ENCODE assay signal across 9 cellular contexts in the genomic region with DNA sequence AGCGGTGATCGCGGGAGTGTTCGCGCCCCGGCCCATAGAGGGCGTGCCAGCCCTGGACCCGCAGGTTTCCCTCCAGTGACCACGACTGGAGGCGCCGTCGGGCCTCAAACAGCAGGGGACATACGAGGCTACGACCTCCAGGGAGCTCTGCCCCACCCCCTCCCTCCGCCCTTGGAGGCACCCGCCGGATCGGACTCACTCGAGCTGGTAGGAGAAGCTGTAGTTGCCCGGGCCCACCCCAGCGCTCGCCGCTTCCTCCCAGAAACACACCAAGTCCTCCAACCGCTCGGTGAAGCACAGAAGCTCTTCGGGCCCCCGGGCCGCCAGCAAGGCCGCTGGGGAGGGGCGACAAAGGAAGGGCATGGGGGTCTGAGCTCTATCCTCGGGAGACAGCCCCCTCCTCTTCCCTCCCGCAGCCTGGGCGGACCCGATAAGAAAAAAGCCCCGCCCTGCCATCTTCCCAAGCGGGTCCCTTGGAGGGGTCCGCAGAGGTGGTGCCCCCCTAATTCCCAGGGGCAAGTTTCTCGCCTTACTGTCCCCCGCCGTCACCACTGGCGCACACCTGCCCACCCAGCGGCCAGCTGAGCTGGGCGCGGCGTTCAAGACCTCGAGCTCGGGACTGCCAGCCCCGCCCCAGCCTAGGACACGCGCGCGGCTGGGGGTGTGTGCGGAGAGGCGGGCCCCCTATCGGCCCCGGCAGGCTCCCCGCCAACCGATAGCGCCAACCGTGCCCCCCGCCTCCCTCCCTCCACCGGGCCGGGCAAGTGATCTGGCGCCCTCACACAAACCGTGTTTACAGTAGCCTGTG. TPM values are rescaled to one million over a fixed set of nuclear protein-coding genes. Genes with fewer than 3 reads are reported as not detected.
DNase-seq lines count a peak whose midpoint lies in the region; ATAC-seq and TF ChIP-seq lines count a peak whose summit lies in the region.
"Had no signal": no experiment of that assay in that cellular context is flagged by ENCODE, and none has a peak within 500 bp of the region (broad histone marks: within the 10 kb centered on the region; RNA-seq: fewer than 3 reads in every experiment).

No MANE protein-coding gene starts in this region.

- 1% methylated on average over 60 to 65 of the region's 65 CpGs for WGBS in lung, 2 donors
- 2 to 4% methylated on average over 23 to 47 of the region's 65 CpGs for WGBS in testis, 2 donors

- peak; percentile 36 for TF ChIP-seq CTCF in lung (IDR thresholded peaks at IDR 0.05; ENCODE audit: control extremely low read depth, extremely low read depth)
- peak in 2 of 3 experiments; percentile 40 to 63 for TF ChIP-seq CTCF in testis (IDR thresholded peaks at IDR 0.05)

- H3K27ac ChIP-seq in lung (ENCODE audit: low read depth in 1 of 2, low read length in 1 of 2) (peak overlapping the region in 1 of 2 donors; percentile 30), testis (no peak overlapping the region)

- H3K27ac Mint-ChIP-seq in T-helper 2 cell treated with Interferon-gamma antibody and Interleukin-4, amounts not matched to agents 5 μg/mL and 100 μg/mL, for 36 hours = peak overlapping the region; percentile 82
- H3K27ac Mint-ChIP-seq in dendritic cell treated with granulocyte-macrophage colony-stimulating factor and Interleukin-4, amounts not matched to agents 40 ng/mL and 50 ng/mL, for 4 days = peak overlapping the region; percentile 82

- H3K36me3 ChIP-seq in lung (ENCODE audit: control insufficient read depth in 2 of 2, insufficient read depth in 2 of 2, low read length in 2 of 2) (no peaks in the 10 kb centered on the region), testis (ENCODE audit: low read depth, missing control alignments) (no peaks in the 10 kb centered on the region)

- intact Hi-C loops in dendritic cell treated with granulocyte-macrophage colony-stimulating factor and Interleukin-4, amounts not matched to agents 40 ng/mL and 50 ng/mL, for 4 days (cut with micrococcal nuclease) = no loop called here
- intact Hi-C loops in testis (cut with DNase I; ENCODE audit: low total_unique reads) = no loop called here

- H3K4me1 Mint-ChIP-seq in T-helper 2 cell treated with Interferon-gamma antibody and Interleukin-4, amounts not matched to agents 5 μg/mL and 100 μg/mL, for 36 hours (ENCODE audit: low read depth) = peaks cover 24% of the 10 kb centered on the region
- H3K4me1 Mint-ChIP-seq in dendritic cell treated with granulocyte-macrophage colony-stimulating factor and Interleukin-4, amounts not matched to agents 40 ng/mL and 50 ng/mL, for 4 days (ENCODE audit: low read depth) = peaks cover 59% of the 10 kb centered on the region

- H3K36me3 Mint-ChIP-seq in T-helper 2 cell treated with Interferon-gamma antibody and Interleukin-4, amounts not matched to agents 5 μg/mL and 100 μg/mL, for 36 hours (ENCODE audit: low read depth) = peaks cover 7% of the 10 kb centered on the region
- peaks cover 28% of the 10 kb centered on the region for H3K36me3 Mint-ChIP-seq in dendritic cell treated with granulocyte-macrophage colony-stimulating factor and Interleukin-4, amounts not matched to agents 40 ng/mL and 50 ng/mL, for 4 days (ENCODE audit: low read depth)

- TF ChIP-seq POLR2A in testis (IDR thresholded peaks at IDR 0.05) = no peak

- H3K27me3 Mint-ChIP-seq in T-helper 2 cell treated with Interferon-gamma antibody and Interleukin-4, amounts not matched to agents 5 μg/mL and 100 μg/mL, for 36 hours (ENCODE audit: low read depth) = peaks cover 27% of the 10 kb centered on the region
- H3K27me3 Mint-ChIP-seq in dendritic cell treated with granulocyte-macrophage colony-stimulating factor and Interleukin-4, amounts not matched to agents 40 ng/mL and 50 ng/mL, for 4 days = peaks cover 28% of the 10 kb centered on the region

- H3K27me3 ChIP-seq in lung (ENCODE audit: control insufficient read depth, insufficient read depth) (no peaks in the 10 kb centered on the region), testis (no peaks in the 10 kb centered on the region)

- ATAC-seq in lung (ENCODE audit: insufficient read depth, low FRiP score) = no peak
- no peak for ATAC-seq in esophagus mucosa

- peak overlapping the region; percentile 88 for H3K4me3 Mint-ChIP-seq in T-helper 2 cell treated with Interferon-gamma antibody and Interleukin-4, amounts not matched to agents 5 μg/mL and 100 μg/mL, for 36 hours
- peak overlapping the region; percentile 69 for H3K4me3 Mint-ChIP-seq in dendritic cell treated with granulocyte-macrophage colony-stimulating factor and Interleukin-4, amounts not matched to agents 40 ng/mL and 50 ng/mL, for 4 days

- H3K4me3 ChIP-seq in lung (peak overlapping the region; percentile 10), testis (peak overlapping the region in 1 of 2 donors; percentile 49)

- no peaks in the 10 kb centered on the region for H3K9me3 Mint-ChIP-seq in T-helper 2 cell treated with Interferon-gamma antibody and Interleukin-4, amounts not matched to agents 5 μg/mL and 100 μg/mL, for 36 hours
- H3K9me3 Mint-ChIP-seq in dendritic cell treated with granulocyte-macrophage colony-stimulating factor and Interleukin-4, amounts not matched to agents 40 ng/mL and 50 ng/mL, for 4 days = no peaks in the 10 kb centered on the region

- peaks cover 0 to 23% of the 10 kb centered on the region in 2 donors for H3K4me1 ChIP-seq in lung (ENCODE audit: control insufficient read depth in 2 of 2, insufficient read depth in 2 of 2, low read length in 2 of 2)
- peaks cover 20% of the 10 kb centered on the region for H3K4me1 ChIP-seq in testis

- peaks cover 0 to 2% of the 10 kb centered on the region in 2 donors for H3K9me3 ChIP-seq in lung (ENCODE audit: control insufficient read depth in 2 of 2, insufficient read depth in 1 of 2, low read length in 1 of 2)
- H3K9me3 ChIP-seq in testis = no peaks in the 10 kb centered on the region

- in situ Hi-C loops in G401 (cut with HindIII; ENCODE audit: low sequenced_read_pairs) = no loop called here

- peak; percentile 44 for DNase-seq in DMS153 (lab: John Stamatoyannopoulos, UW)
- DNase-seq in Kasumi-1 (lab: John Stamatoyannopoulos, UW) = peak; percentile 47 to 68
- DNase-seq in T-helper 2 cell treated with Interferon-gamma antibody and Interleukin-4, amounts not matched to agents 5 μg/mL and 100 μg/mL, for 36 hours (ENCODE audit: low spot score) = peak; percentile 33
- peak; percentile 61 for DNase-seq in lung (ENCODE audit: low spot score)
- DNase-seq in testis = peak; percentile 57
- no peak for DNase-seq in G401 (ENCODE audit: low spot score)

RNA-seq across cellular contexts. Expression of a gene that starts 1.0 kb away (rescaled TPM):
- total RNA-seq in lung (10 to 100 TPM; 14.5 to 20.6 TPM), testis (1 to 10 TPM; 5.7 to 7.6 TPM), esophagus mucosa (0.48 TPM)
- polyA plus RNA-seq in lung (10 to 100 TPM in 1 of 2 donors, 1 to 10 TPM in 1; 8.7 to 14.7 TPM), testis (ENCODE audit: insufficient read depth, low read depth, low replicate concordance) (4.3 TPM)
- total RNA-seq in G401 (2014; rRNA removed; shearing (Covaris generic)) = 20.3 and 20.9 TPM in 2 replicates

RNA-seq across cellular contexts. Expression of a gene that starts 8.6 kb away (rescaled TPM):
- 1 to 10 TPM; 1.1 to 4.1 TPM for total RNA-seq in lung
- 1 to 10 TPM; 3.5 to 4.0 TPM for polyA plus RNA-seq in lung
- 1 to 10 TPM; 6.5 to 7.0 TPM for total RNA-seq in testis
- polyA plus RNA-seq in testis (ENCODE audit: insufficient read depth, low read depth, low replicate concordance) = 4.9 TPM
- 2.5 TPM for total RNA-seq in esophagus mucosa
- 6.2 and 6.3 TPM in 2 replicates for total RNA-seq in G401 (2014; rRNA removed; shearing (Covaris generic))

RNA-seq across cellular contexts. Expression of a gene that starts 27.9 kb away (rescaled TPM):
- total RNA-seq in lung = 10 to 100 TPM in 1 of 2 donors, 1 to 10 TPM in 1; 9.1 to 33.2 TPM
- polyA plus RNA-seq in lung = 10 to 100 TPM; 15.3 to 35.1 TPM
- total RNA-seq in testis = 10 to 100 TPM; 27.1 to 28.9 TPM
- polyA plus RNA-seq in testis (ENCODE audit: insufficient read depth, low read depth, low replicate concordance) = 20.3 TPM
- total RNA-seq in esophagus mucosa = 7.3 TPM
- 8.1 and 11.5 TPM in 2 replicates for total RNA-seq in G401 (2014; rRNA removed; shearing (Covaris generic))

RNA-seq across cellular contexts. Expression of a gene that starts 36.0 kb away (rescaled TPM):
- total RNA-seq in lung (10 to 100 TPM; 35.2 to 45.2 TPM), testis (1 to 10 TPM; 3.1 to 3.6 TPM), esophagus mucosa (0.64 TPM)
- polyA plus RNA-seq in lung (10 to 100 TPM; 10.4 to 39.3 TPM), testis (ENCODE audit: insufficient read depth, low read depth, low replicate concordance) (5.5 TPM)
- not detected in 2 replicates for total RNA-seq in G401 (2014; rRNA removed; shearing (Covaris generic))
- total RNA-seq: T-helper 2 cell treated with Interferon-gamma antibody and Interleukin-4, amounts not matched to agents 100 ng/mL and 5 ng/mL, for 36 hours had no signal

RNA-seq across cellular contexts. Expression of a gene that starts 36.8 kb away (rescaled TPM):
- total RNA-seq in lung (10 to 100 TPM; 25.8 to 26.5 TPM), testis (10 to 100 TPM; 41.3 to 59.8 TPM), esophagus mucosa (7.4 TPM)
- polyA plus RNA-seq in lung (10 to 100 TPM; 40.9 to 55.2 TPM), testis (ENCODE audit: insufficient read depth, low read depth, low replicate concordance) (99.0 TPM)
- total RNA-seq in G401 (2014; rRNA removed; shearing (Covaris generic)) = 2.6 TPM in 2 replicates
